14 cellular contexts compared by ENCODE assay signal in genomic region chr11:85472953-85473352, GRCh38.
"Had no signal": no experiment of that assay in that cellular context is flagged by ENCODE, and none has a peak within 500 bp of the region (broad histone marks: within the 10 kb centered on the region; RNA-seq: fewer than 3 reads in every experiment).

No MANE protein-coding gene starts in this region.

- H3K9me3 ChIP-seq: gastrocnemius medialis, right atrium auricular region had no signal

- DNase-seq: effector memory CD4-positive, alpha-beta T cell; gastrocnemius medialis; heart right ventricle; hypothalamus; kidney glomerular epithelial cell; naive thymus-derived CD4-positive, alpha-beta T cell; nephron progenitor cell; sigmoid colon; stimulated activated CD4-positive, alpha-beta T cell treated with anti-CD3 and anti-CD28 coated beads, Interleukin-12 subunit alpha, Interleukin-12 subunit beta, amount 100 ng/mL, for 4 hours; stimulated activated naive CD4-positive, alpha-beta T cell had no signal

- H3K4me3 ChIP-seq: gastrocnemius medialis, heart right ventricle, right atrium auricular region, sigmoid colon, skin epidermis had no signal

- H3K4me1 ChIP-seq: gastrocnemius medialis, right atrium auricular region, sigmoid colon had no signal

- H3K27me3 ChIP-seq: gastrocnemius medialis, heart right ventricle, right atrium auricular region, sigmoid colon had no signal

- ATAC-seq: esophagus mucosa; gastrocnemius medialis; heart right ventricle; left lobe of liver; naive thymus-derived CD4-positive, alpha-beta T cell had no signal

- H3K36me3 ChIP-seq: gastrocnemius medialis, heart right ventricle, right atrium auricular region, sigmoid colon had no signal

- H3K27ac ChIP-seq: gastrocnemius medialis, heart right ventricle, right atrium auricular region, sigmoid colon, skin epidermis had no signal
